ENCODE assay signal across 22 cellular contexts in the genomic region with DNA sequence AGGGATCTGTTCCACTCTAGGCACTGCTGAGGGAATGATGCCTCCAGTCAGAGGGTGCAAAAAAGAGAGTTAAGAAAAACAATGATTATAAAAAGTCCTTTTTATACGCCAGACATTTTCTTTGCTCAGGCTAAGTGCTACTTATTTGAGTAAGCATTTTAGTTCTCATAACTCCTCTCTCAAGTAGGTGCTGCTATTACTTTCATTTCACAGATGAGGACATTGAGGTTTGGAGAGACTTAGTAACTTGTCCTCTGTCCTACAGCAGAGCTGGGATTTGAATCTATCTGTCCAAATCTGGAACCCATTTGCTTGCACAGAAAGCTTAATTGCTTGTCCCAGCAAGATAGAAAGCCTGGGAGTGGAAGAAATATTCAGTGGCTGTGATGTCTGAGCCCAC. TPM values are rescaled to one million over a fixed set of nuclear protein-coding genes. Genes with fewer than 3 reads are reported as not detected.
A peak's percentile ranks its signal among the peaks of the same experiment; 100 is the strongest.
DNase-seq lines count a peak whose midpoint lies in the region; ATAC-seq and TF ChIP-seq lines count a peak whose summit lies in the region.
"Had no signal": no experiment of that assay in that cellular context is flagged by ENCODE, and none has a peak within 500 bp of the region (broad histone marks: within the 10 kb centered on the region; RNA-seq: fewer than 3 reads in every experiment).

No MANE protein-coding gene starts in this region.

- H3K27ac ChIP-seq in CD8-positive, alpha-beta memory T cell (ENCODE audit: low read depth, low read length) = no peak overlapping the region
- H3K27ac ChIP-seq in Peyer's patch (no peak overlapping the region), psoas muscle (no peak overlapping the region)
- H3K27ac ChIP-seq: PC-9, tibial nerve had no signal

- H3K4me1 Mint-ChIP-seq in CD8-positive, alpha-beta memory T cell = peaks cover 38 to 60% (median 38%) of the 10 kb centered on the region in 3 donors
- H3K4me1 Mint-ChIP-seq in central memory CD8-positive, alpha-beta T cell = peaks cover 54% of the 10 kb centered on the region
- H3K4me1 Mint-ChIP-seq: brain, IgD-negative memory B cell had no signal

- H3K9me3 ChIP-seq in CD8-positive, alpha-beta memory T cell (ENCODE audit: low read length) = no peaks in the 10 kb centered on the region
- H3K9me3 ChIP-seq in Peyer's patch (no peaks in the 10 kb centered on the region), psoas muscle (no peaks in the 10 kb centered on the region)
- H3K9me3 ChIP-seq: tibial nerve had no signal

- H3K27me3 ChIP-seq in CD8-positive, alpha-beta memory T cell (ENCODE audit: insufficient read depth, low read length, poor library complexity, severe bottlenecking) = no peaks in the 10 kb centered on the region
- no peaks in the 10 kb centered on the region for H3K27me3 ChIP-seq in Peyer's patch
- H3K27me3 ChIP-seq in psoas muscle (ENCODE audit: insufficient read depth in 3 of 3, low read length in 2 of 3) = no peaks in the 10 kb centered on the region
- H3K27me3 ChIP-seq: tibial nerve had no signal

- no peaks in the 10 kb centered on the region for H3K36me3 ChIP-seq in CD8-positive, alpha-beta memory T cell (ENCODE audit: insufficient read depth, low read length)
- no peaks in the 10 kb centered on the region for H3K36me3 ChIP-seq in Peyer's patch
- H3K36me3 ChIP-seq in psoas muscle (ENCODE audit: insufficient read depth in 1 of 2, low read depth in 1 of 2) = no peaks in the 10 kb centered on the region
- H3K36me3 ChIP-seq: tibial nerve had no signal

- H3K27me3 Mint-ChIP-seq in CD8-positive, alpha-beta memory T cell = peaks cover 0 to 3% of the 10 kb centered on the region in 2 donors
- no peaks in the 10 kb centered on the region for H3K27me3 Mint-ChIP-seq in central memory CD8-positive, alpha-beta T cell

- no peak overlapping the region for H3K4me3 ChIP-seq in CD8-positive, alpha-beta memory T cell (ENCODE audit: low read length)
- H3K4me3 ChIP-seq in Peyer's patch = no peak overlapping the region
- no peak overlapping the region for H3K4me3 ChIP-seq in psoas muscle
- H3K4me3 ChIP-seq: lung, PC-9, tibial nerve had no signal

- TF ChIP-seq POLR2A in Peyer's patch (IDR thresholded peaks at IDR 0.05) = no peak

- POLR2A ChIA-PET in CD8-positive, alpha-beta memory T cell (lab: Charles Lee) = no interaction called here

- H3K27ac Mint-ChIP-seq in CD8-positive, alpha-beta memory T cell = peak overlapping the region; percentile 67 to 94 (median 86)
- peak overlapping the region; percentile 92 for H3K27ac Mint-ChIP-seq in central memory CD8-positive, alpha-beta T cell (ENCODE audit: low read depth)
- H3K27ac Mint-ChIP-seq: brain, IgD-negative memory B cell had no signal

- 78 to 89% (median 85%) methylated on average over 1 of the region's 1 CpG for WGBS in psoas muscle, 3 donors

- H3K4me1 ChIP-seq in CD8-positive, alpha-beta memory T cell (ENCODE audit: insufficient read depth, low read length) = peaks cover 27% of the 10 kb centered on the region
- H3K4me1 ChIP-seq in Peyer's patch (no peaks in the 10 kb centered on the region), psoas muscle (no peaks in the 10 kb centered on the region)
- H3K4me1 ChIP-seq: tibial nerve had no signal

- ATAC-seq in GM18520 (IDR thresholded peaks at IDR 0.05; ENCODE audit: unreplicated experiment) (peak; percentile 55), HG03565 (IDR thresholded peaks at IDR 0.05; ENCODE audit: unreplicated experiment) (peak; percentile 46), psoas muscle (no peak)
- ATAC-seq in central memory CD8-positive, alpha-beta T cell (replicated peaks; ENCODE audit: extremely low read depth, poor library complexity, severe bottlenecking) = peak; percentile 20

- no peaks in the 10 kb centered on the region for H3K36me3 Mint-ChIP-seq in CD8-positive, alpha-beta memory T cell
- no peaks in the 10 kb centered on the region for H3K36me3 Mint-ChIP-seq in central memory CD8-positive, alpha-beta T cell (ENCODE audit: insufficient read depth)
- H3K36me3 Mint-ChIP-seq: brain, CD14-positive monocyte, IgD-negative memory B cell had no signal

- no peak for DNase-seq in CD8-positive, alpha-beta memory T cell
- DNase-seq in central memory CD8-positive, alpha-beta T cell (ENCODE audit: low spot score in 2 of 2) = no peak
- no peak for DNase-seq in Peyer's patch
- no peak for DNase-seq in NCI-H2171 treated with DMSO at 0.1 percent for 48 hours (lab: John Stamatoyannopoulos, UW)
- no peak for DNase-seq in psoas muscle
- DNase-seq in activated effector memory CD4-positive, alpha-beta T cell treated with anti-CD3 and anti-CD28 coated beads, Interleukin-2, amount 50 U/mL, for 16 hours = no peak
- DNase-seq: effector CD8-positive, alpha-beta T cell; kidney; NCI-H1105; NCI-H446 treated with DMSO at 0.1 percent for 48 hours; PC-9; retina; SIG-M5; stimulated activated naive CD4-positive, alpha-beta T cell had no signal

- H3K9me3 Mint-ChIP-seq in CD8-positive, alpha-beta memory T cell = peaks cover 0 to 2% (median 0%) of the 10 kb centered on the region in 5 donors
- H3K9me3 Mint-ChIP-seq in central memory CD8-positive, alpha-beta T cell = no peaks in the 10 kb centered on the region

- TF ChIP-seq CTCF in Peyer's patch (IDR thresholded peaks at IDR 0.05) (no peak), psoas muscle (IDR thresholded peaks at IDR 0.05) (no peak)

- CTCF ChIA-PET in CD8-positive, alpha-beta memory T cell (lab: Charles Lee) = interaction anchor here (4.2 kb wide), 1 partner anchor 9 kb away, joined by 10 read pairs; no protein-coding TSS in a partner anchor

- intact Hi-C loops in psoas muscle (cut with DNase I) = no loop called here

- peak overlapping the region in 3 of 7 donors; percentile 2 to 22 (median 15) for H3K4me3 Mint-ChIP-seq in CD8-positive, alpha-beta memory T cell
- H3K4me3 Mint-ChIP-seq in central memory CD8-positive, alpha-beta T cell = peak overlapping the region; percentile 37
- H3K4me3 Mint-ChIP-seq: brain, CD14-positive monocyte, IgD-negative memory B cell had no signal

RNA-seq across cellular contexts. Expression of a gene that starts 5.7 kb away (rescaled TPM):
- not detected for total RNA-seq in CD8-positive, alpha-beta memory T cell
- polyA plus RNA-seq in CD8-positive, alpha-beta memory T cell = not detected
- total RNA-seq in Peyer's patch (not detected), psoas muscle (not detected)
- polyA plus RNA-seq in psoas muscle = not detected
- total RNA-seq: kidney, lung, omental fat pad, tibial nerve had no signal
- polyA plus RNA-seq: CD14-positive monocyte, IgD-negative memory B cell had no signal

Comparison
In these comparisons a context has a peak if more than half of its experiments do, and no peak if none do; other contexts are left out.
1. ATAC-seq: peak in GM18520 (single experiment), HG03565 (single experiment) and central memory CD8-positive, alpha-beta T cell (single experiment); none in psoas muscle (0 of 4).